In the genomic region with DNA sequence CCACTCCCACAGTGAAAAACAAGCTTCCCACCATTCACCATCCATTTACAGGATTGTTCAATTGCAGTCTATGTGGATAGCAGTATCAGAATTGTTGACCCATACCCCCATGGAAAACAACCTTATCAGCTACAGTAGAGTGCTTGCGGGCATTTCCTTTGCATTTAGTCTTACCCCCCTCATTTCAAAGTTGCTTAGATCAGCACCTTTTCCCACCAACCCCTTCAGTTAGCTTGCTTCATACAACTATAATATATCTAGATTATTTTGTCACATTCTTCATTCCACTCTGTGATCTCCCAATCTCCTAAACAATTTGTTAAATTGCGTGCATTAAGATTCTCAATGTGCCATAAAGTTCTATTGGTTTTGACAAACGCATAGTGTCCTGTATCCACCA, we compare ENCODE assay signal across 33 cellular contexts.
"Had no signal": no experiment of that assay in that cellular context is flagged by ENCODE, and none has a peak within 500 bp of the region (broad histone marks: within the 10 kb centered on the region; RNA-seq: fewer than 3 reads in every experiment).

No MANE protein-coding gene starts in this region.

- FAIRE-seq: bronchial epithelial cell, TTC549 had no signal

- H3K27ac ChIP-seq: ascending aorta, cardiac muscle cell, WERI-Rb-1 had no signal

- ATAC-seq: activated CD4-positive, alpha-beta T cell treated with anti-CD3 and anti-CD28 coated beads for 36 hours; activated CD4-positive, CD25-positive, alpha-beta regulatory T cell treated with anti-CD3 and anti-CD28 coated beads, Interleukin-2, amount 50 U/mL, for 24 hours; activated CD8-positive, alpha-beta memory T cell treated with anti-CD3 and anti-CD28 coated beads, Interleukin-2, amount 10 ng/mL, durations not matched to agents 7 days and 5 days; activated CD8-positive, alpha-beta T cell treated with anti-CD3 and anti-CD28 coated beads, Interleukin-2, amount 10 ng/mL, durations not matched to agents 7 days and 5 days; activated naive CD8-positive, alpha-beta T cell treated with anti-CD3 and anti-CD28 coated beads, Interleukin-2, amount 50 U/mL, for 24 hours; WTC11 had no signal

- DNase-seq: activated CD4-positive, alpha-beta memory T cell treated with anti-CD3 and anti-CD28 coated beads, Interleukin-2, amount 10 ng/mL, durations not matched to agents 7 days and 5 days; activated CD4-positive, alpha-beta T cell treated with anti-CD3 and anti-CD28 coated beads for 1 hour; activated CD4-positive, alpha-beta T cell treated with anti-CD3 and anti-CD28 coated beads for 36 hours; activated CD4-positive, alpha-beta T cell treated with anti-CD3 and anti-CD28 coated beads for 48 hours; activated CD4-positive, alpha-beta T cell treated with anti-CD3 and anti-CD28 coated beads, Interleukin-2, amount 10 ng/mL, durations not matched to agents 7 days and 5 days; activated CD4-positive, alpha-beta T cell treated with anti-CD3 and anti-CD28 coated beads, Interleukin-2, amount 50 U/mL, for 48 hours; activated CD4-positive, CD25-positive, alpha-beta regulatory T cell; activated CD8-positive, alpha-beta memory T cell treated with anti-CD3 and anti-CD28 coated beads for 24 hours; activated CD8-positive, alpha-beta memory T cell treated with anti-CD3 and anti-CD28 coated beads, Interleukin-2, amount 10 ng/mL, durations not matched to agents 7 days and 5 days; activated CD8-positive, alpha-beta memory T cell treated with anti-CD3 and anti-CD28 coated beads, Interleukin-2, amount 50 U/mL, for 48 hours; activated CD8-positive, alpha-beta T cell treated with anti-CD3 and anti-CD28 coated beads, Interleukin-2, amount 10 ng/mL, durations not matched to agents 7 days and 5 days; activated effector memory CD4-positive, alpha-beta T cell treated with Interleukin-2 at 50 U/mL for 16 hours; activated gamma-delta T cell; activated naive CD4-positive, alpha-beta T cell treated with anti-CD3 and anti-CD28 coated beads, Interleukin-2, amount 10 ng/mL, durations not matched to agents 7 days and 5 days; activated naive CD4-positive, alpha-beta T cell treated with Interleukin-2 at 50 U/mL for 16 hours; activated naive CD8-positive, alpha-beta T cell treated with anti-CD3 and anti-CD28 coated beads, Interleukin-2, amount 10 ng/mL, durations not matched to agents 7 days and 5 days; activated naive CD8-positive, alpha-beta T cell treated with anti-CD3 and anti-CD28 coated beads, Interleukin-2, amount 50 U/mL, for 24 hours; activated T-cell treated with anti-CD3 and anti-CD28 coated beads, Interleukin-2, amount 50 U/mL, for 24 hours; activated T-cell treated with anti-CD3 and anti-CD28 coated beads, Interleukin-2, amount 50 U/mL, for 48 hours; amygdala; anterior cingulate cortex; caudate nucleus; cerebellar nuclear complex; T-helper 1 cell; T-helper 2 cell; T-helper 9 cell; WERI-Rb-1 had no signal

- H3K4me1 ChIP-seq: ascending aorta had no signal

- H3K9me3 ChIP-seq: ascending aorta had no signal

- H3K27me3 ChIP-seq: ascending aorta, cardiac muscle cell had no signal

- H3K4me3 ChIP-seq: ascending aorta, cardiac muscle cell had no signal

- H3K36me3 ChIP-seq: ascending aorta, cardiac muscle cell, WERI-Rb-1 had no signal
